ENCODE assay signal across 18 cellular contexts in the genomic region with DNA sequence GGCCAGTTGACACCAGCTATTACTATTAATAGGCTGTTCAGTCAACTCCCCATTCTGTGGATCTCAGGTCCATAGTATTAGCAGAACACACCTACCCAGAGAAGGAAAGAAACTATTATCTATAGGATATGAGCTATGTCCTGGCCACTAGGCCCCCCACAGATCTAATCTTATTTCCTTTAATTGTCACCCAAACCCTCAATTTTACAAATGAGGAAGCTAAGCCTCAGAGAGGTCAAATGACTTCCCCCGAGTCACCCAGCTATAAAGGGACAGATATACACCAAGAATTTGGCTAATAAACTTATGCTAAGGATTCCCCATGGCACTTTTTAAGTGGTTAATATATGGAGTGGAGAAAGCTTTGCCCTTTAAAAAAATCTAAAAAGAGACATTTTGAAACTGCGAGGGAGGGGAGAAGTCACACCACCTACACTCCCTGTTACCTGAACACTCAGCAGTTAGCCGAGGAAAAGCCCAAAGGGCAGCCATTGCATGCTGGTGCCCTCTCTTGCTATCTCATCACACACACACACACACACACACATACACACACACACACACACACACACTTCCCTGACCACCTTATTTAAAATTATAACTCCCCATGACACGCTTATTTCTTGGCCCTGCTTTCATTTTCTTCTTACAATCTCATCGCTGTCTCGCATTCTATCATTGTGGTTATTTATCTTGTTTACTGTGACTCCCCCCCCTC.
DNase-seq lines count a peak whose midpoint lies in the region; ATAC-seq, FAIRE-seq and TF ChIP-seq lines count a peak whose summit lies in the region.
"Had no signal": no experiment of that assay in that cellular context is flagged by ENCODE, and none has a peak within 500 bp of the region (broad histone marks: within the 10 kb centered on the region; RNA-seq: fewer than 3 reads in every experiment).

No MANE protein-coding gene starts in this region.

- peak overlapping the region; percentile 17 for H3K4me3 Mint-ChIP-seq in activated CD4-positive, alpha-beta T cell treated with anti-CD3 and anti-CD28 coated beads, Interleukin-2, amount 10 ng/mL, durations not matched to agents 24 days and 14 days
- no peak overlapping the region for H3K4me3 Mint-ChIP-seq in activated CD4-positive, alpha-beta T cell treated with anti-CD3 and anti-CD28 coated beads, Interleukin-2, amount 10 ng/mL, durations not matched to agents 7 days and 5 days
- no peak overlapping the region for H3K4me3 Mint-ChIP-seq in activated B cell treated with CpG ODN at 0.5 μM for 24 hours
- H3K4me3 Mint-ChIP-seq in naive thymus-derived CD4-positive, alpha-beta T cell, result no peak overlapping the region
- H3K4me3 Mint-ChIP-seq: type B pancreatic cell had no signal

- H3K4me3 ChIP-seq in naive thymus-derived CD4-positive, alpha-beta T cell (ENCODE audit: low read length), result no peak overlapping the region
- no peak overlapping the region for H3K4me3 ChIP-seq in body of pancreas
- H3K4me3 ChIP-seq: left lung had no signal

- H3K9me3 Mint-ChIP-seq in activated CD4-positive, alpha-beta T cell treated with anti-CD3 and anti-CD28 coated beads, Interleukin-2, amount 10 ng/mL, durations not matched to agents 24 days and 14 days, result peaks cover 14% of the 10 kb centered on the region
- no peaks in the 10 kb centered on the region for H3K9me3 Mint-ChIP-seq in activated CD4-positive, alpha-beta T cell treated with anti-CD3 and anti-CD28 coated beads, Interleukin-2, amount 10 ng/mL, durations not matched to agents 7 days and 5 days
- no peaks in the 10 kb centered on the region for H3K9me3 Mint-ChIP-seq in activated B cell treated with CpG ODN at 0.5 μM for 24 hours
- peaks cover 0 to 4% (median 0%) of the 10 kb centered on the region in 11 donors for H3K9me3 Mint-ChIP-seq in naive thymus-derived CD4-positive, alpha-beta T cell
- H3K9me3 Mint-ChIP-seq: CD4-positive, alpha-beta memory T cell; type B pancreatic cell had no signal

- H3K36me3 Mint-ChIP-seq in activated CD4-positive, alpha-beta T cell treated with anti-CD3 and anti-CD28 coated beads, Interleukin-2, amount 10 ng/mL, durations not matched to agents 24 days and 14 days (ENCODE audit: low read depth), result peaks cover 2% of the 10 kb centered on the region
- H3K36me3 Mint-ChIP-seq in activated CD4-positive, alpha-beta T cell treated with anti-CD3 and anti-CD28 coated beads, Interleukin-2, amount 10 ng/mL, durations not matched to agents 7 days and 5 days (ENCODE audit: low read depth), result no peaks in the 10 kb centered on the region
- no peaks in the 10 kb centered on the region for H3K36me3 Mint-ChIP-seq in activated B cell treated with CpG ODN at 0.5 μM for 24 hours (ENCODE audit: low read depth)
- peaks cover 0 to 4% (median 0%) of the 10 kb centered on the region in 5 donors for H3K36me3 Mint-ChIP-seq in naive thymus-derived CD4-positive, alpha-beta T cell
- H3K36me3 Mint-ChIP-seq: CD4-positive, alpha-beta memory T cell; type B pancreatic cell had no signal

- no peaks in the 10 kb centered on the region for H3K36me3 ChIP-seq in naive thymus-derived CD4-positive, alpha-beta T cell (ENCODE audit: control insufficient read depth in 2 of 3, insufficient read depth in 3 of 3, low read length in 3 of 3)
- H3K36me3 ChIP-seq in body of pancreas (replicated peaks in 1 of 2; ENCODE audit: insufficient read depth in 1 of 2, low read depth in 2 of 2), result no peaks in the 10 kb centered on the region
- H3K36me3 ChIP-seq: left lung had no signal

- TF ChIP-seq CTCF in activated B cell treated with CpG ODN at 0.5 μM for 24 hours (IDR thresholded peaks at IDR 0.05), result no peak
- no peak for TF ChIP-seq CTCF in body of pancreas (IDR thresholded peaks at IDR 0.05)

- no peaks in the 10 kb centered on the region for H3K27me3 ChIP-seq in naive thymus-derived CD4-positive, alpha-beta T cell (ENCODE audit: control insufficient read depth in 2 of 2, insufficient read depth in 2 of 2, low read length in 2 of 2)
- no peaks in the 10 kb centered on the region for H3K27me3 ChIP-seq in body of pancreas
- H3K27me3 ChIP-seq: left lung had no signal

- no peaks in the 10 kb centered on the region for H3K9me3 ChIP-seq in naive thymus-derived CD4-positive, alpha-beta T cell (ENCODE audit: control insufficient read depth in 2 of 3, low read length in 3 of 3)
- no peaks in the 10 kb centered on the region for H3K9me3 ChIP-seq in body of pancreas
- H3K9me3 ChIP-seq: left lung had no signal

- DNase-seq in activated CD4-positive, alpha-beta T cell treated with anti-CD3 and anti-CD28 coated beads, Interleukin-2, amount 10 ng/mL, durations not matched to agents 24 days and 14 days, result no peak
- DNase-seq in activated CD4-positive, alpha-beta T cell treated with anti-CD3 and anti-CD28 coated beads, Interleukin-2, amount 10 ng/mL, durations not matched to agents 7 days and 5 days, result no peak
- no peak for DNase-seq in GM12892 (ENCODE audit: insufficient read length)
- no peak for DNase-seq in activated B cell treated with CpG ODN at 0.5 μM for 24 hours
- DNase-seq in naive thymus-derived CD4-positive, alpha-beta T cell, result no peak
- DNase-seq in DMS79 (lab: John Stamatoyannopoulos, UW), result no peak
- DNase-seq in NCI-H345 treated with DMSO at 0.1 percent for 48 hours (lab: John Stamatoyannopoulos, UW; ENCODE audit: unreplicated experiment), result no peak
- DNase-seq in body of pancreas, result no peak
- DNase-seq: amygdala; CD4-positive, alpha-beta memory T cell; left lung; NCI-H2171; occipital lobe; SW 1271 had no signal

- peak overlapping the region; percentile 38 for H3K27ac Mint-ChIP-seq in activated CD4-positive, alpha-beta T cell treated with anti-CD3 and anti-CD28 coated beads, Interleukin-2, amount 10 ng/mL, durations not matched to agents 24 days and 14 days
- no peak overlapping the region for H3K27ac Mint-ChIP-seq in activated CD4-positive, alpha-beta T cell treated with anti-CD3 and anti-CD28 coated beads, Interleukin-2, amount 10 ng/mL, durations not matched to agents 7 days and 5 days
- no peak overlapping the region for H3K27ac Mint-ChIP-seq in activated B cell treated with CpG ODN at 0.5 μM for 24 hours
- H3K27ac Mint-ChIP-seq in naive thymus-derived CD4-positive, alpha-beta T cell, result no peak overlapping the region
- H3K27ac Mint-ChIP-seq: type B pancreatic cell had no signal

- FAIRE-seq in GM12892 (lab: Jason Lieb, UNC), result peak; percentile 84

- POLR2A ChIA-PET in activated CD4-positive, alpha-beta T cell treated with anti-CD3 and anti-CD28 coated beads, Interleukin-2, amount 10 ng/mL, durations not matched to agents 7 days and 5 days (lab: Charles Lee), result no interaction called here
- POLR2A ChIA-PET in activated B cell treated with CpG ODN at 0.5 μM for 24 hours (lab: Charles Lee), result no interaction called here
- POLR2A ChIA-PET in naive thymus-derived CD4-positive, alpha-beta T cell (lab: Charles Lee), result interaction anchor here (0.7 kb wide), 1 partner anchor 10 kb away, joined by 3 read pairs; no protein-coding TSS in a partner anchor

- peaks cover 48% of the 10 kb centered on the region for H3K4me1 Mint-ChIP-seq in activated CD4-positive, alpha-beta T cell treated with anti-CD3 and anti-CD28 coated beads, Interleukin-2, amount 10 ng/mL, durations not matched to agents 24 days and 14 days
- peaks cover 7% of the 10 kb centered on the region for H3K4me1 Mint-ChIP-seq in activated CD4-positive, alpha-beta T cell treated with anti-CD3 and anti-CD28 coated beads, Interleukin-2, amount 10 ng/mL, durations not matched to agents 7 days and 5 days
- H3K4me1 Mint-ChIP-seq in activated B cell treated with CpG ODN at 0.5 μM for 24 hours, result peaks cover 47% of the 10 kb centered on the region
- H3K4me1 Mint-ChIP-seq in naive thymus-derived CD4-positive, alpha-beta T cell, result peaks cover 0 to 12% (median 0%) of the 10 kb centered on the region in 7 donors

- H3K4me1 ChIP-seq in naive thymus-derived CD4-positive, alpha-beta T cell (ENCODE audit: control insufficient read depth in 2 of 2, insufficient read depth in 2 of 2, low read length in 2 of 2), result peaks cover 0 to 3% of the 10 kb centered on the region in 2 donors
- no peaks in the 10 kb centered on the region for H3K4me1 ChIP-seq in body of pancreas
- H3K4me1 ChIP-seq: left lung had no signal

- intact Hi-C loops in activated CD4-positive, alpha-beta T cell treated with anti-CD3 and anti-CD28 coated beads, Interleukin-2, amount 10 ng/mL, durations not matched to agents 24 days and 14 days (cut with micrococcal nuclease), result loop anchor here (1.0 to 2.0 kb wide), 2 partner anchors 10 to 33 kb away; no protein-coding TSS in a partner anchor
- intact Hi-C loops in activated B cell treated with CpG ODN at 0.5 μM for 24 hours (cut with micrococcal nuclease), result no loop called here
- intact Hi-C loops in naive thymus-derived CD4-positive, alpha-beta T cell (cut with micrococcal nuclease), result no loop called here
- intact Hi-C loops in body of pancreas (cut with DNase I), result no loop called here

- H3K27me3 Mint-ChIP-seq in activated CD4-positive, alpha-beta T cell treated with anti-CD3 and anti-CD28 coated beads, Interleukin-2, amount 10 ng/mL, durations not matched to agents 24 days and 14 days, result no peaks in the 10 kb centered on the region
- no peaks in the 10 kb centered on the region for H3K27me3 Mint-ChIP-seq in activated CD4-positive, alpha-beta T cell treated with anti-CD3 and anti-CD28 coated beads, Interleukin-2, amount 10 ng/mL, durations not matched to agents 7 days and 5 days
- no peaks in the 10 kb centered on the region for H3K27me3 Mint-ChIP-seq in activated B cell treated with CpG ODN at 0.5 μM for 24 hours
- H3K27me3 Mint-ChIP-seq in naive thymus-derived CD4-positive, alpha-beta T cell, result peaks cover 0 to 4% (median 0%) of the 10 kb centered on the region in 5 donors
- H3K27me3 Mint-ChIP-seq: CD4-positive, alpha-beta memory T cell; type B pancreatic cell had no signal

- CTCF ChIA-PET in activated CD4-positive, alpha-beta T cell treated with anti-CD3 and anti-CD28 coated beads, Interleukin-2, amount 10 ng/mL, durations not matched to agents 7 days and 5 days (lab: Charles Lee), result interaction anchor here (1.0 to 1.5 kb wide), 5 partner anchors 9 to 34 kb away, joined by 3 to 4 read pairs (median 3); no protein-coding TSS in a partner anchor
- CTCF ChIA-PET in activated B cell treated with CpG ODN at 0.5 μM for 24 hours (lab: Charles Lee), result no interaction called here
- CTCF ChIA-PET in naive thymus-derived CD4-positive, alpha-beta T cell (lab: Charles Lee), result no interaction called here

- H3K27ac ChIP-seq in naive thymus-derived CD4-positive, alpha-beta T cell (ENCODE audit: low read depth, low read length), result no peak overlapping the region
- H3K27ac ChIP-seq in body of pancreas, result no peak overlapping the region
- H3K27ac ChIP-seq: KMS-11, left lung, RWPE1 had no signal

- 65 to 76% methylated on average over 6 of the region's 6 CpGs for WGBS in body of pancreas, 2 donors

- TF ChIP-seq POLR2A in GM12892 (IDR thresholded peaks at IDR 0.05; ENCODE audit: low read depth, low read length) (no peak), body of pancreas (IDR thresholded peaks at IDR 0.05) (no peak)

- peak; percentile 47 for ATAC-seq in activated B cell treated with CpG ODN at 0.5 μM for 24 hours (ENCODE audit: low read depth)
- ATAC-seq in naive thymus-derived CD4-positive, alpha-beta T cell, result peak; percentile 14
- no peak for ATAC-seq in body of pancreas
- ATAC-seq: left lung, sciatic nerve had no signal
